In genomic region chr4:2928242-2929155, GRCh38 we compare ENCODE assay signal across 9 cellular contexts. TPM values are rescaled to one million over a fixed set of nuclear protein-coding genes. Genes with fewer than 3 reads are reported as not detected.
A peak's percentile ranks its signal among the peaks of the same experiment; 100 is the strongest.
DNase-seq lines count a peak whose midpoint lies in the region; ATAC-seq and TF ChIP-seq lines count a peak whose summit lies in the region.
"Had no signal": no experiment of that assay in that cellular context is flagged by ENCODE, and none has a peak within 500 bp of the region (broad histone marks: within the 10 kb centered on the region; RNA-seq: fewer than 3 reads in every experiment).

No MANE protein-coding gene starts in this region.

- peaks cover 60% of the 10 kb centered on the region for H3K36me3 Mint-ChIP-seq in stimulated activated naive CD8-positive, alpha-beta T cell treated with anti-CD3 and anti-CD28 coated beads, Interleukin-15, Interleukin-2, amounts not matched to agents 100 ng/mL and 50 ng/mL, for 24 hours (ENCODE audit: low read depth)
- peaks cover 72% of the 10 kb centered on the region for H3K36me3 Mint-ChIP-seq in activated T-helper 2 cell treated with anti-CD3 and anti-CD28 coated beads, Interferon-gamma antibody, Interleukin-2, Interleukin-4, amounts not matched to agents 10 μg/mL and 5 μg/mL and 100 μg/mL, durations not matched to agents 14 hours and 24 hours and 36 hours (ENCODE audit: low read depth)
- peaks cover 0 to 12% of the 10 kb centered on the region in 2 donors for H3K36me3 Mint-ChIP-seq in naive B cell

- no peak overlapping the region for H2AFZ ChIP-seq in PC-3 (ENCODE audit: low read length)

- POLR2A ChIA-PET in PC-3 (lab: Charles Lee; ENCODE audit: unreplicated experiment), result no interaction called here

- ATAC-seq in stimulated activated naive CD8-positive, alpha-beta T cell treated with anti-CD3 and anti-CD28 coated beads, Interleukin-15, amount 100 ng/mL, for 72 hours, result no peak
- ATAC-seq in naive B cell (ENCODE audit: low read depth in 2 of 2) (no peak), aorta (ENCODE audit: low FRiP score) (no peak), GM19463 (IDR thresholded peaks at IDR 0.05; ENCODE audit: unreplicated experiment) (no peak), PC-3 (no peak), HG03342 (IDR thresholded peaks at IDR 0.05; ENCODE audit: unreplicated experiment) (no peak)

- H3K4me3 ChIP-seq in aorta (ENCODE audit: low read length in 2 of 2) (no peak overlapping the region), PC-3 (ENCODE audit: low read length) (no peak overlapping the region)

- H3K9ac ChIP-seq in PC-3 (ENCODE audit: low read length), result no peak overlapping the region

- H3K27me3 ChIP-seq in aorta (ENCODE audit: control insufficient read depth in 1 of 2, insufficient read depth in 2 of 2, low read length in 1 of 2) (no peaks in the 10 kb centered on the region), PC-3 (ENCODE audit: low read length) (no peaks in the 10 kb centered on the region)

- H4K20me1 ChIP-seq in PC-3 (ENCODE audit: low read length), result no peaks in the 10 kb centered on the region

- peaks cover 0 to under 1% of the 10 kb centered on the region in 2 donors for H3K36me3 ChIP-seq in aorta (ENCODE audit: control insufficient read depth in 1 of 2, insufficient read depth in 2 of 2, low read length in 1 of 2)
- H3K36me3 ChIP-seq in PC-3 (ENCODE audit: low read depth, low read length), result no peaks in the 10 kb centered on the region; the same call in 1 of the 2 replicates

- peak overlapping the region; percentile 76 for H3K27ac Mint-ChIP-seq in stimulated activated naive CD8-positive, alpha-beta T cell treated with anti-CD3 and anti-CD28 coated beads, Interleukin-15, Interleukin-2, amounts not matched to agents 100 ng/mL and 50 ng/mL, for 24 hours
- peak overlapping the region in 1 of 2 donors; percentile 71 for H3K27ac Mint-ChIP-seq in stimulated activated naive CD8-positive, alpha-beta T cell treated with anti-CD3 and anti-CD28 coated beads, Interleukin-15, amount 100 ng/mL, for 72 hours
- H3K27ac Mint-ChIP-seq in activated T-helper 2 cell treated with anti-CD3 and anti-CD28 coated beads, Interferon-gamma antibody, Interleukin-2, Interleukin-4, amounts not matched to agents 10 μg/mL and 5 μg/mL and 100 μg/mL, durations not matched to agents 14 hours and 24 hours and 36 hours, result peak overlapping the region; percentile 47
- peak overlapping the region in 5 of 6 donors; percentile 22 to 93 (median 88) for H3K27ac Mint-ChIP-seq in naive B cell

- no peaks in the 10 kb centered on the region for H3K9me2 ChIP-seq in PC-3 (replicated peaks; ENCODE audit: low read length)

- no peak overlapping the region for H3K4me2 ChIP-seq in PC-3 (ENCODE audit: low read length)

- H3K4me1 ChIP-seq in aorta (ENCODE audit: control insufficient read depth in 1 of 2, insufficient read depth in 2 of 2, low read length in 2 of 2), result no peaks in the 10 kb centered on the region
- H3K4me1 ChIP-seq in PC-3 (ENCODE audit: insufficient read depth, low read length), result peaks cover 8% of the 10 kb centered on the region; the same call in 1 of the 2 replicates

- no peaks in the 10 kb centered on the region for H3F3A ChIP-seq in PC-3 (ENCODE audit: low read length, unreplicated experiment)

- no peak for DNase-seq in stimulated activated naive CD8-positive, alpha-beta T cell treated with anti-CD3 and anti-CD28 coated beads, Interleukin-15, amount 100 ng/mL, for 72 hours
- no peak for DNase-seq in activated T-helper 2 cell treated with anti-CD3 and anti-CD28 coated beads, Interferon-gamma antibody, Interleukin-2, Interleukin-4, amounts not matched to agents 10 μg/mL and 5 μg/mL and 100 μg/mL, durations not matched to agents 14 hours and 24 hours and 36 hours (ENCODE audit: low spot score)
- DNase-seq in naive B cell (no peak), aorta (peak; percentile 38 to 67), PC-3 (no peak)
- DNase-seq: stimulated activated CD4-positive, alpha-beta T cell treated with anti-CD3 and anti-CD28 coated beads, Interleukin-4, amount 100 ng/mL, for 4 hours had no signal

- 83 to 87% methylated on average over 27 to 32 of the region's 32 CpGs for WGBS in aorta, 2 donors

- no peak for TF ChIP-seq CTCF in PC-3 (conservative IDR thresholded peaks at IDR 0.05; ENCODE audit: low read depth, low read length)

- BruUV-seq in PC-3 (replicated peaks; lab: Mats Ljungman, UMichigan), result no TSS peak

- CTCF ChIA-PET in PC-3 (lab: Charles Lee), result no interaction called here

- H3K9me3 ChIP-seq in aorta (ENCODE audit: control insufficient read depth, low read length) (no peaks in the 10 kb centered on the region), PC-3 (ENCODE audit: low read length) (no peaks in the 10 kb centered on the region)

- H3K4me1 Mint-ChIP-seq in stimulated activated naive CD8-positive, alpha-beta T cell treated with anti-CD3 and anti-CD28 coated beads, Interleukin-15, Interleukin-2, amounts not matched to agents 100 ng/mL and 50 ng/mL, for 24 hours (ENCODE audit: low read depth), result peaks cover 23% of the 10 kb centered on the region
- H3K4me1 Mint-ChIP-seq in stimulated activated naive CD8-positive, alpha-beta T cell treated with anti-CD3 and anti-CD28 coated beads, Interleukin-15, amount 100 ng/mL, for 72 hours, result peaks cover 38% of the 10 kb centered on the region
- peaks cover 15% of the 10 kb centered on the region for H3K4me1 Mint-ChIP-seq in activated T-helper 2 cell treated with anti-CD3 and anti-CD28 coated beads, Interferon-gamma antibody, Interleukin-2, Interleukin-4, amounts not matched to agents 10 μg/mL and 5 μg/mL and 100 μg/mL, durations not matched to agents 14 hours and 24 hours and 36 hours (ENCODE audit: low read depth)
- H3K4me1 Mint-ChIP-seq in naive B cell, result peaks cover 14 to 28% (median 25%) of the 10 kb centered on the region in 3 donors

- H3K27ac ChIP-seq in aorta (ENCODE audit: low read depth in 1 of 2, low read length in 2 of 2) (no peak overlapping the region), PC-3 (ENCODE audit: low read length) (no peak overlapping the region)

- H3K79me2 ChIP-seq in PC-3 (ENCODE audit: low read length), result peaks cover 8% of the 10 kb centered on the region

- no peaks in the 10 kb centered on the region for H3K27me3 Mint-ChIP-seq in stimulated activated naive CD8-positive, alpha-beta T cell treated with anti-CD3 and anti-CD28 coated beads, Interleukin-15, Interleukin-2, amounts not matched to agents 100 ng/mL and 50 ng/mL, for 24 hours
- no peaks in the 10 kb centered on the region for H3K27me3 Mint-ChIP-seq in stimulated activated naive CD8-positive, alpha-beta T cell treated with anti-CD3 and anti-CD28 coated beads, Interleukin-15, amount 100 ng/mL, for 72 hours
- no peaks in the 10 kb centered on the region for H3K27me3 Mint-ChIP-seq in activated T-helper 2 cell treated with anti-CD3 and anti-CD28 coated beads, Interferon-gamma antibody, Interleukin-2, Interleukin-4, amounts not matched to agents 10 μg/mL and 5 μg/mL and 100 μg/mL, durations not matched to agents 14 hours and 24 hours and 36 hours (ENCODE audit: low read depth)
- no peaks in the 10 kb centered on the region for H3K27me3 Mint-ChIP-seq in naive B cell

- no peaks in the 10 kb centered on the region for H3K9me3 Mint-ChIP-seq in stimulated activated naive CD8-positive, alpha-beta T cell treated with anti-CD3 and anti-CD28 coated beads, Interleukin-15, Interleukin-2, amounts not matched to agents 100 ng/mL and 50 ng/mL, for 24 hours
- H3K9me3 Mint-ChIP-seq in stimulated activated naive CD8-positive, alpha-beta T cell treated with anti-CD3 and anti-CD28 coated beads, Interleukin-15, amount 100 ng/mL, for 72 hours, result no peaks in the 10 kb centered on the region
- no peaks in the 10 kb centered on the region for H3K9me3 Mint-ChIP-seq in activated T-helper 2 cell treated with anti-CD3 and anti-CD28 coated beads, Interferon-gamma antibody, Interleukin-2, Interleukin-4, amounts not matched to agents 10 μg/mL and 5 μg/mL and 100 μg/mL, durations not matched to agents 14 hours and 24 hours and 36 hours
- no peaks in the 10 kb centered on the region for H3K9me3 Mint-ChIP-seq in naive B cell

- no peak overlapping the region for H3K4me3 Mint-ChIP-seq in stimulated activated naive CD8-positive, alpha-beta T cell treated with anti-CD3 and anti-CD28 coated beads, Interleukin-15, Interleukin-2, amounts not matched to agents 100 ng/mL and 50 ng/mL, for 24 hours
- H3K4me3 Mint-ChIP-seq in stimulated activated naive CD8-positive, alpha-beta T cell treated with anti-CD3 and anti-CD28 coated beads, Interleukin-15, amount 100 ng/mL, for 72 hours, result no peak overlapping the region
- H3K4me3 Mint-ChIP-seq in activated T-helper 2 cell treated with anti-CD3 and anti-CD28 coated beads, Interferon-gamma antibody, Interleukin-2, Interleukin-4, amounts not matched to agents 10 μg/mL and 5 μg/mL and 100 μg/mL, durations not matched to agents 14 hours and 24 hours and 36 hours (ENCODE audit: low read depth), result no peak overlapping the region
- peak overlapping the region in 3 of 8 donors; percentile 20 to 70 (median 43) for H3K4me3 Mint-ChIP-seq in naive B cell

- intact Hi-C loops in activated T-helper 2 cell treated with anti-CD3 and anti-CD28 coated beads, Interferon-gamma antibody, Interleukin-2, Interleukin-4, amounts not matched to agents 10 μg/mL and 5 μg/mL and 100 μg/mL, durations not matched to agents 14 hours and 24 hours and 36 hours (cut with micrococcal nuclease), result no loop called here
- intact Hi-C loops in aorta (cut with DNase I), result no loop called here
- intact Hi-C loops in PC-3 (cut with micrococcal nuclease), result no loop called here

RNA-seq across cellular contexts. Expression of gene NOP14, which starts 34.7 kb away (rescaled TPM):
- 104 and 106 TPM in 2 replicates for total RNA-seq in activated T-helper 2 cell treated with anti-CD3 and anti-CD28 coated beads, Interferon-gamma antibody, Interleukin-2, Interleukin-4, amounts not matched to agents 10 μg/mL and 5 μg/mL and 100 μg/mL, durations not matched to agents 14 hours and 24 hours and 36 hours
- polyA plus RNA-seq in naive B cell (ENCODE audit: low read depth in 6 of 6), result 10 to 100 TPM in 2 of 6 donors, 1 to 10 TPM in 3, under 1 TPM in 1; 0.73 to 17.7 (median 8.3) TPM
- 10 to 100 TPM; 15.0 to 15.5 TPM for total RNA-seq in aorta
- polyA plus RNA-seq in aorta, result 1 to 10 TPM; 8.0 to 8.5 TPM
- total RNA-seq in PC-3 (2014; rRNA removed), result 26.0 and 30.9 TPM in 2 replicates

RNA-seq across cellular contexts. Expression of gene GRK4, which starts 34.9 kb away (rescaled TPM):
- 4.5 and 4.6 TPM in 2 replicates for total RNA-seq in activated T-helper 2 cell treated with anti-CD3 and anti-CD28 coated beads, Interferon-gamma antibody, Interleukin-2, Interleukin-4, amounts not matched to agents 10 μg/mL and 5 μg/mL and 100 μg/mL, durations not matched to agents 14 hours and 24 hours and 36 hours
- polyA plus RNA-seq in naive B cell (ENCODE audit: low read depth in 6 of 6) (1 to 10 TPM in 2 of 6 donors, under 1 TPM in 3, not detected in 1; 0.86 to 1.8 (median 0.96) TPM), aorta (10 to 100 TPM in 1 of 2 donors, 1 to 10 TPM in 1; 4.1 to 10.8 TPM)
- total RNA-seq in aorta (10 to 100 TPM in 1 of 2 donors, 1 to 10 TPM in 1; 3.6 to 10.3 TPM), PC-3 (2014; rRNA removed) (2.9 and 3.7 TPM in 2 replicates)

Comparison
In these comparisons a context has a peak if more than half of its experiments do, and no peak if none do; other contexts are left out.
1. DNase-seq: peak in aorta (2 of 2); none in stimulated activated naive CD8-positive, alpha-beta T cell treated with anti-CD3 and anti-CD28 coated beads, Interleukin-15, amount 100 ng/mL, for 72 hours (0 of 2), activated T-helper 2 cell treated with anti-CD3 and anti-CD28 coated beads, Interferon-gamma antibody, Interleukin-2, Interleukin-4, amounts not matched to agents 10 μg/mL and 5 μg/mL and 100 μg/mL, durations not matched to agents 14 hours and 24 hours and 36 hours (single experiment), naive B cell (single experiment) and PC-3 (single experiment).